In genomic region chr3:38136807-38137614, GRCh38 we compare ENCODE assay signal across 8 cellular contexts. TPM values are rescaled to one million over a fixed set of nuclear protein-coding genes. Genes with fewer than 3 reads are reported as not detected.
DNase-seq lines count a peak whose midpoint lies in the region; ATAC-seq, FAIRE-seq and TF ChIP-seq lines count a peak whose summit lies in the region.

Gene ACAA1 (minus strand): TSS chr3:38137127. CDS start chr3:38137035, 92 bp downstream.

- DNase-seq in AG04449 (ENCODE audit: low read depth, low spot score) = peak; percentile 90
- peak; percentile 96 for DNase-seq in NCI-H2227 treated with DMSO at 0.1 percent for 48 hours (lab: John Stamatoyannopoulos, UW)
- peak; percentile 98 for DNase-seq in bronchial epithelial cell (ENCODE audit: low read depth)
- DNase-seq in small intestine = peak; percentile 100

- H3K4me3 ChIP-seq in AG04449 (ENCODE audit: low read depth, low read length) = peak within 1 kb of the TSS; percentile 90
- H3K4me3 ChIP-seq in WI38 (ENCODE audit: low read depth, low read length) = peak within 1 kb of the TSS; percentile 87
- peak within 1 kb of the TSS; percentile 85 for H3K4me3 ChIP-seq in bronchial epithelial cell (ENCODE audit: low read depth, low read length)
- peak within 1 kb of the TSS; percentile 82 for H3K4me3 ChIP-seq in iPS-20b (ENCODE audit: low read length)
- peak within 1 kb of the TSS; percentile 85 to 86 for H3K4me3 ChIP-seq in small intestine (ENCODE audit: low read depth in 1 of 2, low read length in 2 of 2)

- H3K9me3 ChIP-seq in iPS-20b (ENCODE audit: insufficient read depth, low read depth, low read length) (no peaks in the 10 kb centered on the region), small intestine (ENCODE audit: control insufficient read depth, low read depth) (no peaks in the 10 kb centered on the region)

- TF ChIP-seq CTCF in AG04449 (IDR thresholded peaks at IDR 0.05; ENCODE audit: insufficient read depth, low read length, missing control alignments) (no peak), WI38 (IDR thresholded peaks at IDR 0.05; ENCODE audit: low read depth, low read length) (no peak), bronchial epithelial cell (IDR thresholded peaks at IDR 0.05; ENCODE audit: insufficient read depth, low read length, severe bottlenecking) (no peak)

- H3K27ac ChIP-seq in iPS-20b (ENCODE audit: low read length) (peak within 1 kb of the TSS; percentile 58), small intestine (ENCODE audit: low read depth in 1 of 2, low read length in 1 of 2) (peak within 1 kb of the TSS; percentile 84 to 98)

- peaks cover 13% of the 10 kb centered on the region; the same call in 1 of the 2 replicates for H3K4me1 ChIP-seq in iPS-20b (ENCODE audit: insufficient read depth, low read length)
- peaks cover 6 to 16% of the 10 kb centered on the region in 2 donors for H3K4me1 ChIP-seq in small intestine (ENCODE audit: control insufficient read depth in 2 of 2, insufficient read depth in 1 of 2, low read depth in 1 of 2, low read length in 1 of 2)

- H3K36me3 ChIP-seq in bronchial epithelial cell (ENCODE audit: control insufficient read depth, insufficient read depth, low read length) (peaks cover 18% of the 10 kb centered on the region), iPS-20b (ENCODE audit: insufficient read depth, low read depth, low read length) (peaks cover 36% of the 10 kb centered on the region), small intestine (ENCODE audit: control insufficient read depth in 2 of 2, insufficient read depth in 2 of 2, low read length in 2 of 2) (peaks cover 0 to 7% of the 10 kb centered on the region in 2 donors)

- FAIRE-seq in bronchial epithelial cell (lab: Jason Lieb, UNC) (no peak), small intestine (lab: Jason Lieb, UNC) (no peak)

- peak; percentile 91 for ATAC-seq in GM18907 (IDR thresholded peaks at IDR 0.05; ENCODE audit: unreplicated experiment)
- peak; percentile 86 for ATAC-seq in HG03159 (IDR thresholded peaks at IDR 0.05; ENCODE audit: unreplicated experiment)

- POLR2A ChIA-PET in AG04449 (lab: Yijun Ruan, JAX) = interaction anchor here (0.6 to 1.8 kb wide), 11 partner anchors 9 to 453 kb away, joined by 3 to 24 read pairs (median 3); partner anchors contain the start of gene OXSR1

- H3K9ac ChIP-seq in iPS-20b (ENCODE audit: low read depth, low read length) = peak within 1 kb of the TSS; percentile 87

- WGBS in small intestine, 3 donors = 0% methylated on average over 50 to 62 of the region's 62 CpGs

- no peaks in the 10 kb centered on the region for H3K27me3 ChIP-seq in bronchial epithelial cell (ENCODE audit: control insufficient read depth, insufficient read depth, low read length)
- no peaks in the 10 kb centered on the region; the same call in 1 of the 2 replicates for H3K27me3 ChIP-seq in iPS-20b (ENCODE audit: insufficient read depth, low read length)
- no peaks in the 10 kb centered on the region for H3K27me3 ChIP-seq in small intestine (ENCODE audit: control insufficient read depth in 2 of 2, insufficient read depth in 2 of 2, low read length in 2 of 2)

- CTCF ChIA-PET in AG04449 (lab: Yijun Ruan, JAX) = interaction anchor here (0.7 to 2.9 kb wide), 10 partner anchors 18 to 343 kb away, joined by 3 to 15 read pairs (median 6); partner anchors contain the start of gene XYLB

RNA-seq across cellular contexts. Expression of gene ACAA1, which starts in this region (rescaled TPM):
- total RNA-seq in bronchial epithelial cell = 54.2 and 82.2 TPM in 2 replicates
- 100 to 1,000 TPM in 2 of 3 donors, 10 to 100 TPM in 1; 59.6 to 443 (median 272) TPM for polyA plus RNA-seq in small intestine

Comparison
In these comparisons a context has a peak if more than half of its experiments do, and no peak if none do; other contexts are left out.
1. Peak in every context shown above with its lines: DNase-seq, ATAC-seq, H3K4me3 ChIP-seq and H3K27ac ChIP-seq.